9 cellular contexts compared by ENCODE assay signal in the genomic region with DNA sequence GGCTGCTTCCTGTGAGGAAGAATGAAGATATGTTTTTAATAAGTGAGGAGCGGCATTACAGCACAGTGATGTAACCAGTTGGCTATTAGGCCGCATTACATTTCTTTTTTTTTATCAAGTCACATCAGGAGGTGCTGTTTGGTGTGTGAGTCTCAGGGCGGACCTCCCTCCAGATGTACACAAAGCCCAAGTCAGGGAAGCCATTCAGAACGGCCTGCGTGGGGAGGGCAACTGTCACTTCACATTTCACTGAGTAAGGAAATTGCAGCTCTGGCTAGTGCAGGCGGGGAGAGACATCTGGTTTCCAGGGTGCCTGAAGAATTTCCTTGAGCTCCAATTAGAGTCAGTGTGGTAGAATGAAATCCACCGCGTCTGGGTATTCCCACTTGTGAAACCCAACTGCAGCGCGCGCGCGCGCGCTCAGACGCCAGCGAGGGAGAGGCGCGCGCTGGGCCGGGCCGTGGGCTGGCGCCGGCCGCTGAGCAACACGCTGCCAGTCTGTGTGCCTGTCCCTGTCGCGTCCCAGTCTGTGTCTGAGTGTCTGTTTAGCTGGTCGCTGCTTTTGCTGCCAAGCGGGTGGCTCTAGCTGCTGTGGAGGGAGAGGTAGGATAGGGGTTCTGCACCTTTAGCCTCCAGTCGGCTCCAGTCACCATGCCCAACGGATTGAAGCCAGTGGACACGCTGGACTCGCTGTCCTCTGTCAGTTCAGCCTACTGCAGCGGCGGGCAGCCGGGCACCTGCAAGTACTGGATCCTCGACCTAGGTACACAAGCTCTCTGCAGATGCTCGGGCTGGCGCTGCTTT.
A peak's percentile ranks its signal among the peaks of the same experiment; 100 is the strongest.
DNase-seq lines count a peak whose midpoint lies in the region; ATAC-seq and TF ChIP-seq lines count a peak whose summit lies in the region.
"Had no signal": no experiment of that assay in that cellular context is flagged by ENCODE, and none has a peak within 500 bp of the region (broad histone marks: within the 10 kb centered on the region; RNA-seq: fewer than 3 reads in every experiment).

No MANE protein-coding gene starts in this region.

- peak overlapping the region; percentile 88 for H3K4me3 Mint-ChIP-seq in HFFc6

- peaks cover 100% of the 10 kb centered on the region for H3K4me1 Mint-ChIP-seq in HFFc6 (ENCODE audit: low read depth)

- H3K36me3 ChIP-seq in brain microvascular endothelial cell (replicated peaks) (peaks cover 27% of the 10 kb centered on the region), skeletal muscle tissue (ENCODE audit: control insufficient read depth in 3 of 3, insufficient read depth in 3 of 3, low read length in 3 of 3) (peaks cover 0 to 2% (median 0%) of the 10 kb centered on the region in 3 donors), Karpas-422 (ENCODE audit: insufficient read depth, low read length) (no peaks in the 10 kb centered on the region)

- H3K36me3 Mint-ChIP-seq in HFFc6 (ENCODE audit: low read depth) = peaks cover 56% of the 10 kb centered on the region

- H3K27me3 Mint-ChIP-seq in HFFc6 (ENCODE audit: insufficient read depth) = peaks cover 25% of the 10 kb centered on the region

- in situ Hi-C loops in brain microvascular endothelial cell (cut with HindIII; ENCODE audit: low pct_ligation_motif_present, low sequenced_read_pairs) = no loop called here

- no peak for TF ChIP-seq CTCF in HFFc6 (IDR thresholded peaks at IDR 0.05)
- no peak for TF ChIP-seq CTCF in brain microvascular endothelial cell (IDR thresholded peaks at IDR 0.05; ENCODE audit: low read depth, low read length, missing control alignments)

- DNase-seq in HFFc6 (peak; percentile 93), brain microvascular endothelial cell (peak; percentile 87), kidney glomerular epithelial cell (lab: John Stamatoyannopoulos, UW) (peak; percentile 95), erythroblast (lab: John Stamatoyannopoulos, UW) (no peak), Karpas-422 (no peak), D341Med (ENCODE audit: low spot score) (no peak)
- DNase-seq: foreskin melanocyte had no signal

- H3K9me3 ChIP-seq in skeletal muscle tissue (ENCODE audit: control insufficient read depth in 3 of 3, low read length in 3 of 3) (no peaks in the 10 kb centered on the region), Karpas-422 (ENCODE audit: low read length) (no peaks in the 10 kb centered on the region)

- no peak overlapping the region for H2AFZ ChIP-seq in Karpas-422 (ENCODE audit: low read length)

- peaks cover 4% of the 10 kb centered on the region; the same call in 1 of the 2 replicates for H3K9me3 Mint-ChIP-seq in HFFc6

- H3K79me2 ChIP-seq in Karpas-422 (ENCODE audit: low read length) = no peaks in the 10 kb centered on the region

- H3K27ac ChIP-seq in brain microvascular endothelial cell (peak overlapping the region; percentile 89), skeletal muscle tissue (ENCODE audit: low read depth, low read length) (peak overlapping the region; percentile 71), Karpas-422 (ENCODE audit: low read length) (no peak overlapping the region)

- no peak for ATAC-seq in HG02970 (IDR thresholded peaks at IDR 0.05; ENCODE audit: low FRiP score, unreplicated experiment)

- H3K4me1 ChIP-seq in skeletal muscle tissue (ENCODE audit: control insufficient read depth in 3 of 3, insufficient read depth in 3 of 3, low read length in 3 of 3) = peaks cover 9 to 16% (median 11%) of the 10 kb centered on the region in 3 donors
- H3K4me1 ChIP-seq in Karpas-422 (ENCODE audit: low read length) = no peaks in the 10 kb centered on the region

- H3K27me3 ChIP-seq in brain microvascular endothelial cell (replicated peaks) = no peaks in the 10 kb centered on the region
- no peaks in the 10 kb centered on the region for H3K27me3 ChIP-seq in skeletal muscle tissue (ENCODE audit: control insufficient read depth in 3 of 3, insufficient read depth in 3 of 3, low read length in 3 of 3)
- no peaks in the 10 kb centered on the region for H3K27me3 ChIP-seq in Karpas-422 (ENCODE audit: low read length)

- no peak overlapping the region for H3K4me2 ChIP-seq in Karpas-422 (ENCODE audit: low read depth, low read length, poor library complexity, severe bottlenecking)

- H3K4me3 ChIP-seq in brain microvascular endothelial cell (ENCODE audit: low read depth, low read length) = peak overlapping the region; percentile 82
- peak overlapping the region; percentile 80 to 86 (median 85) for H3K4me3 ChIP-seq in skeletal muscle tissue (ENCODE audit: low read length in 3 of 3)
- H3K4me3 ChIP-seq in Karpas-422 (ENCODE audit: low read length) = no peak overlapping the region

- H3K27ac Mint-ChIP-seq in HFFc6 = peak overlapping the region; percentile 98

- H3K9me2 ChIP-seq in Karpas-422 (replicated peaks; ENCODE audit: insufficient read depth, low read length) = no peaks in the 10 kb centered on the region

- no peak for TF ChIP-seq POLR2A in erythroblast (IDR thresholded peaks at IDR 0.05; ENCODE audit: low read length)

- H3K9ac ChIP-seq in skeletal muscle tissue (ENCODE audit: low read depth in 1 of 3, low read length in 3 of 3) = peak overlapping the region; percentile 67 to 82 (median 81)
- H3K9ac ChIP-seq in Karpas-422 (ENCODE audit: low read length) = no peak overlapping the region

- no peaks in the 10 kb centered on the region for H4K20me1 ChIP-seq in Karpas-422 (ENCODE audit: insufficient read depth, low read depth, low read length)

Comparison
In these comparisons a context has a peak if more than half of its experiments do, and no peak if none do; other contexts are left out.
1. DNase-seq: peak in HFFc6 (single experiment), brain microvascular endothelial cell (single experiment) and kidney glomerular epithelial cell (single experiment); none in erythroblast (0 of 2), Karpas-422 (single experiment) and D341Med (single experiment).